ENCODE assay signal across 25 cellular contexts in genomic region chr5:59169101-59169767, GRCh38.
"Had no signal": no experiment of that assay in that cellular context is flagged by ENCODE, and none has a peak within 500 bp of the region (broad histone marks: within the 10 kb centered on the region; RNA-seq: fewer than 3 reads in every experiment).

No MANE protein-coding gene starts in this region.

- H3K9ac ChIP-seq: neural progenitor cell, parathyroid adenoma had no signal

- H3K27me3 ChIP-seq: colonic mucosa, neural progenitor cell, right lobe of liver had no signal

- H3K4me2 ChIP-seq: neural progenitor cell had no signal

- H3K9me3 Mint-ChIP-seq: natural killer cell; neural progenitor cell; stimulated activated memory B cell treated with anti-CD40 and anti-IgM and Interleukin-4, amounts not matched to agents 10 μg/mL and 1 μg/mL and 100 μg/mL, for 72 hours had no signal

- H3K27ac ChIP-seq: colonic mucosa, neural progenitor cell, parathyroid adenoma, right lobe of liver had no signal

- H3K27me3 Mint-ChIP-seq: activated CD4-positive, alpha-beta T cell treated with anti-CD3 and anti-CD28 coated beads for 36 hours; activated naive CD8-positive, alpha-beta T cell; stimulated activated memory B cell treated with anti-CD40 and anti-IgM and Interleukin-4, amounts not matched to agents 10 μg/mL and 1 μg/mL and 100 μg/mL, for 72 hours; stimulated activated naive CD8-positive, alpha-beta T cell treated with anti-CD3 and anti-CD28 coated beads, Interleukin-15, amount 100 ng/mL, for 72 hours had no signal

- H3K36me3 ChIP-seq: colonic mucosa, neural progenitor cell, right lobe of liver had no signal

- H2AFZ ChIP-seq: neural progenitor cell, parathyroid adenoma had no signal

- H3K79me2 ChIP-seq: parathyroid adenoma had no signal

- H3K4me3 ChIP-seq: colonic mucosa, neural progenitor cell, right lobe of liver had no signal

- H3K36me3 Mint-ChIP-seq: activated naive CD8-positive, alpha-beta T cell; natural killer cell; neural progenitor cell; stimulated activated memory B cell treated with anti-CD40 and anti-IgM and Interleukin-4, amounts not matched to agents 10 μg/mL and 1 μg/mL and 100 μg/mL, for 72 hours had no signal

- H3K9me3 ChIP-seq: colonic mucosa, right lobe of liver had no signal

- H3K4me1 ChIP-seq: colonic mucosa, neural progenitor cell, parathyroid adenoma, right lobe of liver had no signal

- H3K27ac Mint-ChIP-seq: activated CD4-positive, alpha-beta T cell treated with anti-CD3 and anti-CD28 coated beads for 36 hours; activated naive CD8-positive, alpha-beta T cell; natural killer cell; neural progenitor cell; stimulated activated memory B cell treated with anti-CD40 and anti-IgM and Interleukin-4, amounts not matched to agents 10 μg/mL and 1 μg/mL and 100 μg/mL, for 72 hours had no signal

- DNase-seq: activated CD4-positive, alpha-beta T cell treated with anti-CD3 and anti-CD28 coated beads for 36 hours; activated CD4-positive, alpha-beta T cell treated with anti-CD3 and anti-CD28 coated beads, Interleukin-2, amount 50 U/mL, for 48 hours; activated CD4-positive, CD25-positive, alpha-beta regulatory T cell; activated CD8-positive, alpha-beta memory T cell treated with anti-CD3 and anti-CD28 coated beads for 24 hours; activated effector memory CD4-positive, alpha-beta T cell treated with Interleukin-2 at 50 U/mL for 16 hours; activated naive CD4-positive, alpha-beta T cell treated with Interleukin-2 at 50 U/mL for 16 hours; anterior cingulate cortex; colonic mucosa; effector CD8-positive, alpha-beta T cell; glutamatergic neuron; islet precursor cell; midbrain; natural killer cell; occipital lobe; right lobe of liver; small intestine; stimulated activated CD4-positive, alpha-beta T cell treated with anti-CD3 and anti-CD28 coated beads, Interleukin-1b, Interleukin-23, amount 100 ng/mL, for 48 hours; stimulated activated CD4-positive, alpha-beta T cell treated with anti-CD3 and anti-CD28 coated beads, Interleukin-4, amount 100 ng/mL, for 4 hours; stimulated activated CD8-positive, alpha-beta memory T cell treated with anti-CD3 and anti-CD28 coated beads, Interleukin-4, amount 100 ng/mL, for 48 hours; stimulated activated naive CD8-positive, alpha-beta T cell treated with anti-CD3 and anti-CD28 coated beads, Interleukin-15, amount 100 ng/mL, for 72 hours; substantia nigra had no signal

- H3K4me3 Mint-ChIP-seq: activated CD4-positive, alpha-beta T cell treated with anti-CD3 and anti-CD28 coated beads for 36 hours; activated naive CD8-positive, alpha-beta T cell; natural killer cell; neural progenitor cell; stimulated activated memory B cell treated with anti-CD40 and anti-IgM and Interleukin-4, amounts not matched to agents 10 μg/mL and 1 μg/mL and 100 μg/mL, for 72 hours; stimulated activated naive CD8-positive, alpha-beta T cell treated with anti-CD3 and anti-CD28 coated beads, Interleukin-15, amount 100 ng/mL, for 72 hours had no signal
